Comparison of ENCODE assay signal across 11 cellular contexts in the genomic region with DNA sequence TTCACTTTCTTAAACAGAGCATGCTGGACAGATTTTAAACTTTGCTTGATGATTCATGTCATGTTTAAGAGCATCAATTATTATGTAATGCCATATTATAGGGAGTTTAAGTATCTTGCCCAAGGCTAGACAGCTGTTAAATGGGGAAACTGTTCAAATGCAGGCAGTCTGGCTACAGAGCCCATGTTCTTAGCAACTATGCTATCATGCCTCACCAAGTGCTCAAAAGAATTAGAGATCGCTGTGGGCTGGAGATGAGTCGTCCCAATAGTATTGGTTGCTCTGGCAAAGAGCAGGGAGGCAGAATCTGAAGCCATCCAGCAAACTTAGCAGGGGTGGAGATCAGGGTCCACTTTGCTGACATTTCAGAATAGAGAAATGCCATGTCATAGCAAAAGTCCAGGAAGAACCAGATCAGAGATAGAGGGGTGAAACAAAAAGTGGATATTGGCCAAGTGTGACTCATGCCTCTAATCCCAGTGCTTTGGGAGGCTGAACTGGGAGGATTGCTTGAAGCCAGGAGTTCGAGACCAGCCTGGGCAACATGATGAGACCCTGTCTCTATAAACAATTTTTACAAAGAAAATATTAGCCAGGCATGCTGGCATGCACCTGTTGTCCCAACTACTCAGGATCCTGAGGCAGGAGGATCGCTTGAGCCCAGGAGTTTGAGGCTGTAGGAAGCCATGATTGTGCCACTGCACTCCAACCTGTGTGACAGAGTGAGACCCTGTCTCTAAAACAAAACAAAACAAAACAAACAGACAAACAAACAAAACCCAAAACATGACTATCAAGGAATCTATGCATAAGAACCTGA. TPM values are rescaled to one million over a fixed set of nuclear protein-coding genes. Genes with fewer than 3 reads are reported as not detected.
DNase-seq lines count a peak whose midpoint lies in the region; TF ChIP-seq lines count a peak whose summit lies in the region.
"Had no signal": no experiment of that assay in that cellular context is flagged by ENCODE, and none has a peak within 500 bp of the region (broad histone marks: within the 10 kb centered on the region; RNA-seq: fewer than 3 reads in every experiment).

No MANE protein-coding gene starts in this region.

- H2BK12ac ChIP-seq in mesenchymal stem cell (ENCODE audit: low read length in 2 of 2), result peak overlapping the region in 1 of 2 experiments; percentile 63

- H3K27me3 ChIP-seq in BE2C (no peaks in the 10 kb centered on the region), mesenchymal stem cell (ENCODE audit: control insufficient read depth in 1 of 2, insufficient read depth in 1 of 2, low read length in 2 of 2) (peaks cover 13 to 32% of the 10 kb centered on the region in 2 experiments), MM.1S (replicated peaks; ENCODE audit: insufficient read depth, low read length) (no peaks in the 10 kb centered on the region), transverse colon (no peaks in the 10 kb centered on the region)

- H3K9me2 ChIP-seq in MM.1S (replicated peaks; ENCODE audit: insufficient read depth, low read length), result no peaks in the 10 kb centered on the region

- H2BK15ac ChIP-seq in mesenchymal stem cell (ENCODE audit: low read depth, poor library complexity, severe bottlenecking), result peak overlapping the region; percentile 46

- no peaks in the 10 kb centered on the region for H3F3A ChIP-seq in MM.1S (ENCODE audit: insufficient read depth, low read length)

- no peak overlapping the region for H2AK5ac ChIP-seq in mesenchymal stem cell (ENCODE audit: low read length, severe bottlenecking)

- TF ChIP-seq CTCF in BE2C (IDR thresholded peaks at IDR 0.05; ENCODE audit: low read depth, low read length) (no peak), NB4 (IDR thresholded peaks at IDR 0.05; ENCODE audit: low read depth, low read length) (no peak), cardiac fibroblast (IDR thresholded peaks at IDR 0.05; ENCODE audit: low read depth, low read length) (no peak), MM.1S (IDR thresholded peaks at IDR 0.05; ENCODE audit: low read length) (no peak), transverse colon (IDR thresholded peaks at IDR 0.05) (no peak)

- intact Hi-C loops in transverse colon (cut with DNase I; ENCODE audit: low total_unique reads), result no loop called here

- no peak overlapping the region for H4K91ac ChIP-seq in mesenchymal stem cell (ENCODE audit: low read length)

- H3K9ac ChIP-seq in mesenchymal stem cell (ENCODE audit: low read length) (peak overlapping the region; percentile 60), MM.1S (ENCODE audit: low read length) (no peak overlapping the region)

- peak overlapping the region in 1 of 2 experiments; percentile 33 for H3K4ac ChIP-seq in mesenchymal stem cell (ENCODE audit: low read depth in 1 of 2, low read length in 2 of 2)

- DNase-seq in BE2C, result peak; percentile 31
- DNase-seq in NB4 (ENCODE audit: low read depth), result peak; percentile 18
- peak; percentile 88 for DNase-seq in cardiac fibroblast (ENCODE audit: low read depth in 2 of 2)
- DNase-seq in mesenchymal stem cell, result peak; percentile 98
- no peak for DNase-seq in nucleus accumbens (lab: John Stamatoyannopoulos, UW)
- DNase-seq in pons (ENCODE audit: low spot score), result no peak
- no peak for DNase-seq in MM.1S
- DNase-seq in transverse colon, result no peak
- DNase-seq: NCI-H1048 had no signal

- no peak for TF ChIP-seq EP300 in transverse colon (IDR thresholded peaks at IDR 0.05; ENCODE audit: low read depth)

- H3K14ac ChIP-seq in mesenchymal stem cell (ENCODE audit: low read length in 2 of 2), result no peak overlapping the region

- H3K18ac ChIP-seq in mesenchymal stem cell (ENCODE audit: low read depth in 1 of 2, low read length in 2 of 2), result peak overlapping the region; percentile 30 to 56

- no peaks in the 10 kb centered on the region for H3K9me3 ChIP-seq in BE2C
- peaks cover 13% of the 10 kb centered on the region for H3K9me3 ChIP-seq in mesenchymal stem cell (ENCODE audit: control insufficient read depth, low read length)
- no peaks in the 10 kb centered on the region for H3K9me3 ChIP-seq in MM.1S (replicated peaks; ENCODE audit: insufficient read depth, low read length)
- no peaks in the 10 kb centered on the region for H3K9me3 ChIP-seq in transverse colon
- H3K9me3 ChIP-seq: neutrophil had no signal

- 47% methylated on average over 4 of the region's 4 CpGs for WGBS in mesenchymal stem cell
- WGBS in transverse colon (ENCODE audit: low coverage in 1 of 2), 2 donors, result 63 to 68% methylated on average over 2 to 4 of the region's 4 CpGs

- peak overlapping the region in 1 of 2 experiments; percentile 59 for H3K23ac ChIP-seq in mesenchymal stem cell (ENCODE audit: low read length in 2 of 2)

- H3K4me2 ChIP-seq in mesenchymal stem cell (ENCODE audit: low read length, poor library complexity, severe bottlenecking) (no peak overlapping the region), MM.1S (ENCODE audit: low read depth, low read length) (no peak overlapping the region)

- no peak overlapping the region for H3K4me3 ChIP-seq in BE2C (ENCODE audit: low read depth, low read length)
- no peak overlapping the region for H3K4me3 ChIP-seq in NB4 (ENCODE audit: low read depth, low read length)
- H3K4me3 ChIP-seq in cardiac fibroblast (replicated peaks in 1 of 2; ENCODE audit: low read depth in 2 of 2, low read length in 2 of 2), result no peak overlapping the region
- H3K4me3 ChIP-seq in mesenchymal stem cell (ENCODE audit: insufficient read depth in 1 of 2, low read depth in 1 of 2, low read length in 2 of 2), result no peak overlapping the region
- H3K4me3 ChIP-seq in MM.1S (ENCODE audit: low read length), result no peak overlapping the region
- no peak overlapping the region for H3K4me3 ChIP-seq in transverse colon

- TF ChIP-seq POLR2A in NB4 (IDR thresholded peaks at IDR 0.05; ENCODE audit: extremely low read depth, insufficient read length) (no peak), transverse colon (IDR thresholded peaks at IDR 0.05) (no peak)

- H3K36me3 ChIP-seq in BE2C (no peaks in the 10 kb centered on the region), mesenchymal stem cell (ENCODE audit: control insufficient read depth in 1 of 2, insufficient read depth in 2 of 2, low read depth in 1 of 2, low read length in 2 of 2) (no peaks in the 10 kb centered on the region), MM.1S (replicated peaks; ENCODE audit: insufficient read depth, low read length) (no peaks in the 10 kb centered on the region), transverse colon (no peaks in the 10 kb centered on the region)
- H3K36me3 ChIP-seq: neutrophil had no signal

- H3K27ac ChIP-seq in mesenchymal stem cell (ENCODE audit: low read length, poor library complexity, severe bottlenecking), result peak overlapping the region; percentile 41
- H3K27ac ChIP-seq in MM.1S (ENCODE audit: low read length), result no peak overlapping the region
- no peak overlapping the region for H3K27ac ChIP-seq in transverse colon
- H3K27ac ChIP-seq: neutrophil, VCaP had no signal

- H4K8ac ChIP-seq in mesenchymal stem cell (ENCODE audit: low read length), result peak overlapping the region; percentile 48

- no peak overlapping the region for H2BK120ac ChIP-seq in mesenchymal stem cell (ENCODE audit: low read depth, low read length)

- H2AFZ ChIP-seq in mesenchymal stem cell (ENCODE audit: low read depth, low read length) (no peak overlapping the region), MM.1S (ENCODE audit: low read length) (no peak overlapping the region)

- H3K79me1 ChIP-seq in mesenchymal stem cell (replicated peaks; ENCODE audit: low read length, poor library complexity, severe bottlenecking), result no peaks in the 10 kb centered on the region

- no peaks in the 10 kb centered on the region for H3K79me2 ChIP-seq in MM.1S (ENCODE audit: low read length)

- no peaks in the 10 kb centered on the region for H4K20me1 ChIP-seq in MM.1S (ENCODE audit: insufficient read depth, low read length)

- H3K4me1 ChIP-seq in BE2C, result no peaks in the 10 kb centered on the region
- H3K4me1 ChIP-seq in mesenchymal stem cell (ENCODE audit: control insufficient read depth, insufficient read depth, low read depth, low read length), result no peaks in the 10 kb centered on the region
- H3K4me1 ChIP-seq in MM.1S (ENCODE audit: low read length), result no peaks in the 10 kb centered on the region
- no peaks in the 10 kb centered on the region for H3K4me1 ChIP-seq in transverse colon

- in situ Hi-C loops in transverse colon (cut with MboI; ENCODE audit: low pct_ligation_motif_present in 1 of 4, low pct_unique_long_range_greater_than_20kb in 1 of 4, low sequenced_read_pairs in 3 of 4), result no loop called here

- no peak overlapping the region for H2BK5ac ChIP-seq in mesenchymal stem cell (ENCODE audit: low read depth, low read length, poor library complexity, severe bottlenecking)

RNA-seq across cellular contexts. Expression of a gene that starts 57.8 kb away (rescaled TPM):
- polyA plus RNA-seq in BE2C (2012; ENCODE audit: insufficient read depth, insufficient read length, low read depth), result 31.2 TPM
- polyA plus RNA-seq in mesenchymal stem cell (2013, experiment 1 of 2), result 156 TPM
- 155 TPM for polyA plus RNA-seq in mesenchymal stem cell (2013, experiment 2 of 2)
- 1 to 10 TPM in 2 of 4 donors, under 1 TPM in 1, not detected in 1; 1.00 to 3.7 (median 1.2) TPM for total RNA-seq in transverse colon

Comparison
In these comparisons a context has a peak if more than half of its experiments do, and no peak if none do; other contexts are left out.
1. DNase-seq: peak in BE2C (single experiment), NB4 (single experiment), cardiac fibroblast (2 of 2) and mesenchymal stem cell (single experiment); none in nucleus accumbens (0 of 56), pons (single experiment), MM.1S (single experiment) and transverse colon (single experiment).